In genomic region chr20:7712661-7713060, GRCh38 we compare ENCODE assay signal across 28 cellular contexts.
"Had no signal": no experiment of that assay in that cellular context is flagged by ENCODE, and none has a peak within 500 bp of the region (broad histone marks: within the 10 kb centered on the region; RNA-seq: fewer than 3 reads in every experiment).

No MANE protein-coding gene starts in this region.

- H3K4me3 ChIP-seq: ascending aorta, body of pancreas, breast epithelium, SJSA1 had no signal

- H3K36me3 ChIP-seq: ascending aorta, breast epithelium, SJSA1 had no signal

- H3K9ac ChIP-seq: SK-N-SH had no signal

- H3K27me3 ChIP-seq: ascending aorta, body of pancreas, breast epithelium, SJSA1 had no signal

- H3K4me1 ChIP-seq: ascending aorta, body of pancreas, breast epithelium, SJSA1 had no signal

- H3K9me3 ChIP-seq: ascending aorta, body of pancreas, breast epithelium, SJSA1, SK-N-SH had no signal

- H3K27ac ChIP-seq: ascending aorta, body of pancreas, breast epithelium, SJSA1 had no signal

- H3K4me2 ChIP-seq: SK-N-SH had no signal

- DNase-seq: activated CD4-positive, alpha-beta T cell treated with anti-CD3 and anti-CD28 coated beads, Interleukin-2, amount 10 ng/mL, durations not matched to agents 7 days and 5 days; activated CD4-positive, alpha-beta T cell treated with anti-CD3 and anti-CD28 coated beads, Interleukin-2, amount 50 U/mL, for 48 hours; activated CD8-positive, alpha-beta T cell treated with anti-CD3 and anti-CD28 coated beads, Interleukin-2, amount 10 ng/mL, durations not matched to agents 7 days and 5 days; activated gamma-delta T cell; activated naive CD4-positive, alpha-beta T cell treated with Interleukin-2 at 50 U/mL for 16 hours; activated naive CD8-positive, alpha-beta T cell treated with anti-CD3 and anti-CD28 coated beads, Interleukin-2, amount 10 ng/mL, durations not matched to agents 7 days and 5 days; activated T-cell treated with anti-CD3 and anti-CD28 coated beads, Interleukin-2, amount 50 U/mL, for 24 hours; amygdala; body of pancreas; caudate nucleus; NCI-H1092 treated with DMSO at 0.1 percent for 48 hours; NCI-H1417; NCI-H146; NCI-H187; NCI-H2029 treated with DMSO at 0.1 percent for 48 hours; NCI-H2107; NCI-H2171; NCI-H510A; NCI-H526; NCI-H748 treated with DMSO at 0.1 percent for 48 hours; NK-92 treated with Interleukin-12 subunit alpha and Interleukin-12 subunit beta, amount 100 ng/mL, for 24 hours; RPMI8226; SHP77 treated with DMSO at 0.1 percent for 48 hours; SK-N-SH had no signal

- FAIRE-seq: TTC549 had no signal
